ENCODE assay signal across 8 cellular contexts in the genomic region with DNA sequence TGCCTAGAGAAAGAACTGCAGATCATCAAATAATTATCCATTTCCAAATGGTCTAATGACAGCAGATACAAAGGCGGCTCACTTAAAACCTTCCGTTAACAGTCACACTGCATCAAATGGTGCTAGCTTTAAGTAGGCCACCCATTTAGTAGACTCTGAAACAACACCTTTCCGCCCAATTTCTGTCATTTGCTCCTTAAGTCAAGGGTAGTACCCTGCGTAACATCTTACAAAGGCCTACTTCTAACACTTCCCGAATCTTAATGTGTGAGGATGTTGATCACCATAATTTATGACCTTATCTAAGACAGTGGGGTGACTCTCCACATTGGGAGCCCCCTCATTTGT. TPM values are rescaled to one million over a fixed set of nuclear protein-coding genes. Genes with fewer than 3 reads are reported as not detected.
DNase-seq lines count a peak whose midpoint lies in the region; ATAC-seq and TF ChIP-seq lines count a peak whose summit lies in the region.

No MANE protein-coding gene starts in this region.

- H3K4me3 Mint-ChIP-seq in central memory CD8-positive, alpha-beta T cell, result peak overlapping the region; percentile 70
- peak overlapping the region; percentile 75 to 92 (median 88) for H3K4me3 Mint-ChIP-seq in naive thymus-derived CD4-positive, alpha-beta T cell

- no peaks in the 10 kb centered on the region for H3K36me3 Mint-ChIP-seq in central memory CD8-positive, alpha-beta T cell (ENCODE audit: insufficient read depth)
- H3K36me3 Mint-ChIP-seq in naive thymus-derived CD4-positive, alpha-beta T cell, result no peaks in the 10 kb centered on the region

- no peaks in the 10 kb centered on the region for H3K9me3 ChIP-seq in HUES6 (ENCODE audit: control insufficient read depth, insufficient read depth, low read depth, low read length)
- H3K9me3 ChIP-seq in naive thymus-derived CD4-positive, alpha-beta T cell (ENCODE audit: control insufficient read depth in 2 of 3, low read length in 3 of 3), result no peaks in the 10 kb centered on the region

- H3K9ac ChIP-seq in HUES6 (ENCODE audit: low read length), result peak overlapping the region; percentile 73

- peaks cover 16% of the 10 kb centered on the region for H3K4me1 ChIP-seq in HUES6 (ENCODE audit: control insufficient read depth, insufficient read depth, low read length)
- H3K4me1 ChIP-seq in naive thymus-derived CD4-positive, alpha-beta T cell (ENCODE audit: control insufficient read depth in 2 of 2, insufficient read depth in 2 of 2, low read length in 2 of 2), result peaks cover 0 to 5% of the 10 kb centered on the region in 2 donors

- ATAC-seq in central memory CD8-positive, alpha-beta T cell (replicated peaks; ENCODE audit: extremely low read depth, poor library complexity, severe bottlenecking), result no peak
- no peak for ATAC-seq in naive thymus-derived CD4-positive, alpha-beta T cell

- DNase-seq in AG09309 (ENCODE audit: low read depth), result no peak
- no peak for DNase-seq in central memory CD8-positive, alpha-beta T cell (ENCODE audit: low spot score in 2 of 2)
- DNase-seq in naive thymus-derived CD4-positive, alpha-beta T cell, result peak in 1 of 9 donors; percentile 7
- DNase-seq in iPS-NIHi7 (ENCODE audit: extremely low spot score), result no peak
- DNase-seq in stimulated activated CD4-positive, alpha-beta T cell treated with anti-CD3 and anti-CD28 coated beads, Interleukin-2, amount 100 ng/mL, for 48 hours, result no peak
- no peak for DNase-seq in mesenteric fat pad (ENCODE audit: low spot score)
- DNase-seq in HCEC 1CT, result no peak

- peak overlapping the region; percentile 90 for H3K4me3 ChIP-seq in AG09309 (ENCODE audit: control insufficient read depth, low read depth, low read length)
- H3K4me3 ChIP-seq in HUES6 (ENCODE audit: low read depth, low read length), result peak overlapping the region; percentile 97
- H3K4me3 ChIP-seq in naive thymus-derived CD4-positive, alpha-beta T cell (ENCODE audit: low read length), result peak overlapping the region; percentile 61

- 0 out of 2 replicates have a peak overlapping the region, but pooled peaks have one; percentile 59 for H3K27ac ChIP-seq in HUES6 (ENCODE audit: low read depth, low read length)
- H3K27ac ChIP-seq in naive thymus-derived CD4-positive, alpha-beta T cell (ENCODE audit: low read depth, low read length), result peak overlapping the region; percentile 86

- POLR2A ChIA-PET in naive thymus-derived CD4-positive, alpha-beta T cell (lab: Charles Lee), result no interaction called here

- H3K9me3 Mint-ChIP-seq in central memory CD8-positive, alpha-beta T cell, result no peaks in the 10 kb centered on the region
- H3K9me3 Mint-ChIP-seq in naive thymus-derived CD4-positive, alpha-beta T cell, result no peaks in the 10 kb centered on the region

- no peak for TF ChIP-seq CTCF in AG09309 (IDR thresholded peaks at IDR 0.05; ENCODE audit: control insufficient read depth, insufficient read depth, low read depth, low read length, missing control alignments)

- H3K4me1 Mint-ChIP-seq in central memory CD8-positive, alpha-beta T cell, result peaks cover 8% of the 10 kb centered on the region
- peaks cover 11 to 35% (median 27%) of the 10 kb centered on the region in 7 donors for H3K4me1 Mint-ChIP-seq in naive thymus-derived CD4-positive, alpha-beta T cell

- no peaks in the 10 kb centered on the region for H3K27me3 ChIP-seq in HUES6 (ENCODE audit: control insufficient read depth, insufficient read depth, low read length)
- no peaks in the 10 kb centered on the region for H3K27me3 ChIP-seq in naive thymus-derived CD4-positive, alpha-beta T cell (ENCODE audit: control insufficient read depth in 2 of 2, insufficient read depth in 2 of 2, low read length in 2 of 2)

- no peak overlapping the region for H3K27ac Mint-ChIP-seq in central memory CD8-positive, alpha-beta T cell (ENCODE audit: low read depth)
- peak overlapping the region; percentile 23 to 91 (median 75) for H3K27ac Mint-ChIP-seq in naive thymus-derived CD4-positive, alpha-beta T cell

- CTCF ChIA-PET in naive thymus-derived CD4-positive, alpha-beta T cell (lab: Charles Lee), result no interaction called here

- intact Hi-C loops in naive thymus-derived CD4-positive, alpha-beta T cell (cut with micrococcal nuclease), result loop anchor here (2.0 to 10.0 kb wide), 3 partner anchors 356 to 1910 kb away; a partner anchor contains a TSS

- peaks cover 45% of the 10 kb centered on the region for H3K27me3 Mint-ChIP-seq in central memory CD8-positive, alpha-beta T cell
- H3K27me3 Mint-ChIP-seq in naive thymus-derived CD4-positive, alpha-beta T cell, result peaks cover 0 to 33% (median 0%) of the 10 kb centered on the region in 5 donors

- no peaks in the 10 kb centered on the region for H3K36me3 ChIP-seq in HUES6 (ENCODE audit: control insufficient read depth, insufficient read depth, low read length)
- peaks cover 0 to 10% (median 0%) of the 10 kb centered on the region in 3 experiments for H3K36me3 ChIP-seq in naive thymus-derived CD4-positive, alpha-beta T cell (ENCODE audit: control insufficient read depth in 2 of 3, insufficient read depth in 3 of 3, low read length in 3 of 3)

RNA-seq across cellular contexts. Expression of a gene that starts 0.7 kb away (rescaled TPM):
- 10 to 100 TPM in 4 of 5 experiments, 1 to 10 TPM in 1; 3.7 to 22.3 (median 18.2) TPM for total RNA-seq in naive thymus-derived CD4-positive, alpha-beta T cell
- polyA plus RNA-seq in naive thymus-derived CD4-positive, alpha-beta T cell, result 1 to 10 TPM; 7.7 to 9.3 TPM
- total RNA-seq in mesenteric fat pad, result 5.2 TPM
